In the genomic region with DNA sequence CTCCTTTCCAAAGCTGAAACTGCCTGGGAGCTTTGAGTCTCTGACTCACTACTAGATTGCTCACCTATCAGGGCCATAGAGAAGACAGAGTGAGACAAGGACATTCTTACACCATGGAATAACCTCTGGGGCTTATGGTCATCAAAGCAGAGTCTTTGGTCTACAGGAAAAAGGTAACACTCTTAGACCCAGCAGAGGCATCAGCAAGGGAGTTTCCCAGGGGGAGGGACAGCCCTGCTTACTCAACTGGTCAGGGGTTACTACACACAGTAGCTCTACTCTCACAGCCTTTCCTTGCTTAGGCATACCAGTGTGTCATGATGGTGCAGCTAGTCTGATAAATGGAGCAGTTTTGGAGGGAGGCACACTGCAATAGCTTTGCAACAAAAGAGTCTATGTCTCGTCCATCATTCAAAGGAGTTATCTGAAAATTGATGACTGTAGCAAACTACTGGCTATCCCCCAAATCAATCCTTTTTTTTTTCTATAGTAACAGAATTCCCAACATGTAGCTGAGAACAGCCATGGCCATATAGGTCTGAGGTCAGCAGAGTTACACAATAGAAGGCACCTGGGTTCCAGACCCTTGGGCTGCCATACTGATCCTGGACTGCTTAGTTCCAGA, we compare ENCODE assay signal across 2 cellular contexts.
A peak's percentile ranks its signal among the peaks of the same experiment; 100 is the strongest.
TF ChIP-seq lines count a peak whose summit lies in the region.

No MANE protein-coding gene starts in this region.

TF ChIP-seq in A549, 52 proteins besides CTCF, POLR2A, EP300 and RAD21 (continued from another document):
- TF ChIP-seq USF2 (IDR thresholded peaks at IDR 0.05) (no peak), FOSL2 (IDR thresholded peaks at IDR 0.05) (no peak), FOSL2 (CRISPR knock-in tag; IDR thresholded peaks at IDR 0.05) (0 out of 2 replicates have a peak, but pooled peaks have one; percentile 5), HDAC2 (IDR thresholded peaks at IDR 0.05) (no peak), ZFP36 (IDR thresholded peaks at IDR 0.05; ENCODE audit: borderline replicate concordance, partially characterized antibody) (no peak)

TF ChIP-seq in HepG2, 621 proteins besides CTCF, POLR2A, EP300 and RAD21 (continued from another document):
- TF ChIP-seq FOSL2 (CRISPR knock-in tag; IDR thresholded peaks at IDR 0.05) (0 out of 2 replicates have a peak, but pooled peaks have one; percentile 21), ZNF30 (CRISPR knock-in tag; IDR thresholded peaks at IDR 0.05) (no peak), SKIL (CRISPR knock-in tag; IDR thresholded peaks at IDR 0.05; ENCODE audit: borderline replicate concordance) (no peak), JUN (CRISPR knock-in tag; IDR thresholded peaks at IDR 0.05) (no peak), ELF3 (CRISPR knock-in tag; IDR thresholded peaks at IDR 0.05) (no peak), CEBPB (IDR thresholded peaks at IDR 0.05; ENCODE audit: borderline replicate concordance, low read depth, low read length) (peak; percentile 24; the same call in 1 of the 2 replicates), RARG (CRISPR knock-in tag; IDR thresholded peaks at IDR 0.05; ENCODE audit: low read depth) (no peak), SIX1 (CRISPR knock-in tag; IDR thresholded peaks at IDR 0.05; ENCODE audit: borderline replicate concordance) (no peak), HMG20A (CRISPR knock-in tag; IDR thresholded peaks at IDR 0.05; ENCODE audit: borderline replicate concordance) (peak; percentile 72; the same call in 1 of the 2 replicates), PAXIP1 (CRISPR knock-in tag; conservative IDR thresholded peaks at IDR 0.05) (0 out of 2 replicates have a peak, but pooled peaks have one; percentile 18), MED1 (CRISPR knock-in tag; IDR thresholded peaks at IDR 0.05) (0 out of 2 replicates have a peak, but pooled peaks have one; percentile 17), GABPA (IDR thresholded peaks at IDR 0.05; ENCODE audit: low read depth, low read length) (no peak), GABPA (CRISPR knock-in tag; IDR thresholded peaks at IDR 0.05; ENCODE audit: low read depth) (no peak), SMARCE1 (IDR thresholded peaks at IDR 0.05; ENCODE audit: borderline replicate concordance) (no peak), MAFF (IDR thresholded peaks at IDR 0.05; ENCODE audit: low read depth, low read length) (peak; percentile 33; the same call in 1 of the 2 replicates), RERE (CRISPR knock-in tag; IDR thresholded peaks at IDR 0.05; ENCODE audit: low read depth) (no peak), PHB2 (IDR thresholded peaks at IDR 0.05; ENCODE audit: partially characterized antibody) (no peak), SALL1 (CRISPR knock-in tag; IDR thresholded peaks at IDR 0.05) (peak; percentile 36), HOXA7 (CRISPR knock-in tag; IDR thresholded peaks at IDR 0.05) (no peak), RELA (CRISPR knock-in tag; IDR thresholded peaks at IDR 0.05) (peak; percentile 97; the same call in 1 of the 2 replicates), PHF21A (CRISPR knock-in tag; IDR thresholded peaks at IDR 0.05) (0 out of 2 replicates have a peak, but pooled peaks have one; percentile 26), CEBPG (CRISPR knock-in tag; IDR thresholded peaks at IDR 0.05) (0 out of 2 replicates have a peak, but pooled peaks have one; percentile 18), ZNF230 (CRISPR knock-in tag; IDR thresholded peaks at IDR 0.05) (no peak), RARA (CRISPR knock-in tag; IDR thresholded peaks at IDR 0.05) (0 out of 2 replicates have a peak, but pooled peaks have one; percentile 13), ZBED4 (CRISPR knock-in tag; IDR thresholded peaks at IDR 0.05; ENCODE audit: borderline replicate concordance) (no peak), HHEX (CRISPR knock-in tag; IDR thresholded peaks at IDR 0.05) (no peak)
- TF ChIP-seq, protein P1, sequence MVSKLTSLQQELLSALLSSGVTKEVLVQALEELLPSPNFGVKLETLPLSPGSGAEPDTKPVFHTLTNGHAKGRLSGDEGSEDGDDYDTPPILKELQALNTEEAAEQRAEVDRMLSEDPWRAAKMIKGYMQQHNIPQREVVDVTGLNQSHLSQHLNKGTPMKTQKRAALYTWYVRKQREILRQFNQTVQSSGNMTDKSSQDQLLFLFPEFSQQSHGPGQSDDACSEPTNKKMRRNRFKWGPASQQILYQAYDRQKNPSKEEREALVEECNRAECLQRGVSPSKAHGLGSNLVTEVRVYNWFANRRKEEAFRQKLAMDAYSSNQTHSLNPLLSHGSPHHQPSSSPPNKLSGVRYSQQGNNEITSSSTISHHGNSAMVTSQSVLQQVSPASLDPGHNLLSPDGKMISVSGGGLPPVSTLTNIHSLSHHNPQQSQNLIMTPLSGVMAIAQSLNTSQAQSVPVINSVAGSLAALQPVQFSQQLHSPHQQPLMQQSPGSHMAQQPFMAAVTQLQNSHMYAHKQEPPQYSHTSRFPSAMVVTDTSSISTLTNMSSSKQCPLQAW (CRISPR knock-in tag; IDR thresholded peaks at IDR 0.05): no peak
TF ChIP-seq in HepG2: peak in this region for 13.
